17 cellular contexts compared by ENCODE assay signal in the genomic region with DNA sequence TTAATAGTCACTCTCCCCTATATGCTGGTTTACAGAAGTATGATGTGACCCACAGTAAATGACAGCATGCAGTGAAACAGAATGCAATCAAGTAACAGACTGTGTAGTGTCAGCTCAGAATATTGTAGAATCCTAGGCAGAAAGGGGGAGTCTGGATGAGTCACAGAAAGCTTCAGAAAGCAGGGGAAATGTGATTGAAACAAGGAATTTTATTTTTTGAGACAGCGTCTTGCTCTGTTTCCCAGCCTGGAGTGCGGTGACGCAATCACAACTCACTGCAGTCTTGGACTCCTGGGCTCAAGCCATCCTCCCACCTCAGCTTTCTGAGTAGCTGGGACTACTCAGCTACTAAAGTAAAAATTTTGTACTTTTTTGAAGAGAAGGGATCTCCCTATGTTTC.
DNase-seq lines count a peak whose midpoint lies in the region; ATAC-seq and TF ChIP-seq lines count a peak whose summit lies in the region.
"Had no signal": no experiment of that assay in that cellular context is flagged by ENCODE, and none has a peak within 500 bp of the region (broad histone marks: within the 10 kb centered on the region; RNA-seq: fewer than 3 reads in every experiment).

No MANE protein-coding gene starts in this region.

- H3K36me3 ChIP-seq in kidney epithelial cell (ENCODE audit: control insufficient read depth, insufficient read depth, low read length) (no peaks in the 10 kb centered on the region), aorta (ENCODE audit: control insufficient read depth in 1 of 2, insufficient read depth in 2 of 2, low read length in 1 of 2) (no peaks in the 10 kb centered on the region)
- H3K36me3 ChIP-seq: esophagus squamous epithelium, lower lobe of right lung had no signal

- ATAC-seq in Right ventricle myocardium inferior (peak; percentile 28), aorta (ENCODE audit: low FRiP score) (no peak)
- ATAC-seq in stimulated activated naive CD8-positive, alpha-beta T cell treated with anti-CD3 and anti-CD28 coated beads, Interleukin-15, Interleukin-2, amounts not matched to agents 100 U/mL and 50 U/mL, for 24 hours: no peak
- ATAC-seq: activated T-helper 17 cell treated with anti-CD3 and anti-CD28 coated beads, Interleukin-2, amount 50 U/mL, for 72 hours; naive thymus-derived CD8-positive, alpha-beta T cell; psoas muscle had no signal

- H3K4me1 ChIP-seq in aorta (ENCODE audit: control insufficient read depth in 1 of 2, insufficient read depth in 2 of 2, low read length in 2 of 2): no peaks in the 10 kb centered on the region
- H3K4me1 ChIP-seq: esophagus squamous epithelium, psoas muscle had no signal

- 55 to 59% methylated on average over 3 of the region's 3 CpGs for WGBS in aorta, 2 donors

- H3K9me3 ChIP-seq in aorta (ENCODE audit: control insufficient read depth, low read length): no peaks in the 10 kb centered on the region
- H3K9me3 ChIP-seq: esophagus squamous epithelium, lower lobe of right lung, psoas muscle had no signal

- TF ChIP-seq CTCF in kidney epithelial cell (IDR thresholded peaks at IDR 0.05; ENCODE audit: insufficient read depth, low read length, poor library complexity, severe bottlenecking): no peak

- intact Hi-C loops in Right ventricle myocardium inferior (cut with DNase I) (no loop called here), cardiac septum (cut with DNase I) (no loop called here), aorta (cut with DNase I) (no loop called here)

- H3K27ac ChIP-seq in aorta (ENCODE audit: low read depth in 1 of 2, low read length in 2 of 2): no peak overlapping the region
- H3K27ac ChIP-seq: esophagus squamous epithelium, lower lobe of right lung, psoas muscle, WERI-Rb-1 had no signal

- DNase-seq in Right ventricle myocardium inferior (ENCODE audit: missing footprints) (no peak), cardiac septum (ENCODE audit: low spot score) (no peak), dedifferentiated amniotic fluid mesenchymal stem cell (ENCODE audit: extremely low spot score) (peak; percentile 31), kidney epithelial cell (ENCODE audit: low read depth) (peak; percentile 39), aorta (no peak), HUDEP-2 (lab: John Stamatoyannopoulos, UW; ENCODE audit: unreplicated experiment in 76 of 76) (no peak), UCSD-AML1 (lab: John Stamatoyannopoulos, UW; ENCODE audit: unreplicated experiment) (no peak)
- no peak for DNase-seq in stimulated activated naive CD8-positive, alpha-beta T cell treated with anti-CD3 and anti-CD28 coated beads, Interleukin-15, Interleukin-2, amounts not matched to agents 100 U/mL and 50 U/mL, for 24 hours
- DNase-seq: CD4-positive, alpha-beta T cell; esophagus squamous epithelium; lower lobe of right lung; naive thymus-derived CD8-positive, alpha-beta T cell; NCI-H2029 treated with DMSO at 0.1 percent for 48 hours; NCI-H748 treated with DMSO at 0.1 percent for 48 hours; psoas muscle; WERI-Rb-1 had no signal

- H3K27me3 ChIP-seq in kidney epithelial cell (ENCODE audit: control insufficient read depth, insufficient read depth, low read length) (no peaks in the 10 kb centered on the region), aorta (ENCODE audit: control insufficient read depth in 1 of 2, insufficient read depth in 2 of 2, low read length in 1 of 2) (no peaks in the 10 kb centered on the region)
- H3K27me3 ChIP-seq: esophagus squamous epithelium had no signal

- H3K4me3 ChIP-seq in kidney epithelial cell (ENCODE audit: low read depth, low read length): no peak overlapping the region
- no peak overlapping the region for H3K4me3 ChIP-seq in aorta (ENCODE audit: low read length in 2 of 2)
- H3K4me3 ChIP-seq: esophagus squamous epithelium, lower lobe of right lung, psoas muscle had no signal

Comparison
In these comparisons a context has a peak if more than half of its experiments do, and no peak if none do; other contexts are left out.
1. DNase-seq: peak in dedifferentiated amniotic fluid mesenchymal stem cell (single experiment) and kidney epithelial cell (single experiment); none in Right ventricle myocardium inferior (single experiment), cardiac septum (single experiment), stimulated activated naive CD8-positive, alpha-beta T cell treated with anti-CD3 and anti-CD28 coated beads, Interleukin-15, Interleukin-2, amounts not matched to agents 100 U/mL and 50 U/mL, for 24 hours (single experiment), aorta (0 of 2), HUDEP-2 (0 of 76) and UCSD-AML1 (single experiment).